Comparison of ENCODE assay signal across 8 cellular contexts in genomic region chr1:77888071-77888428, GRCh38. TPM values are rescaled to one million over a fixed set of nuclear protein-coding genes. Genes with fewer than 3 reads are reported as not detected.
DNase-seq lines count a peak whose midpoint lies in the region; ATAC-seq and TF ChIP-seq lines count a peak whose summit lies in the region.

No MANE protein-coding gene starts in this region.

- peak; percentile 15 for TF ChIP-seq POLR2A in ovary (IDR thresholded peaks at IDR 0.05)

- H3K36me3 ChIP-seq in WERI-Rb-1 (no peaks in the 10 kb centered on the region), ovary (no peaks in the 10 kb centered on the region)

- intact Hi-C loops in activated naive CD4-positive, alpha-beta T cell treated with anti-CD3 and anti-CD28 coated beads for 36 hours (cut with micrococcal nuclease): no loop called here
- intact Hi-C loops in ovary (cut with DNase I): no loop called here

- CTCF ChIA-PET in activated naive CD4-positive, alpha-beta T cell treated with anti-CD3 and anti-CD28 coated beads for 36 hours (lab: Charles Lee): interaction anchor here (0.5 to 1.1 kb wide), 3 partner anchors 61 to 244 kb away, joined by 3 to 5 read pairs (median 4); no protein-coding TSS in a partner anchor

- ATAC-seq in GM18870 (IDR thresholded peaks at IDR 0.05; ENCODE audit: unreplicated experiment): no peak

- H3K36me3 Mint-ChIP-seq in activated naive CD4-positive, alpha-beta T cell treated with anti-CD3 and anti-CD28 coated beads for 36 hours (ENCODE audit: low read depth): peaks cover 5% of the 10 kb centered on the region

- H3K9me3 ChIP-seq in WERI-Rb-1 (ENCODE audit: severe bottlenecking) (no peaks in the 10 kb centered on the region), ovary (no peaks in the 10 kb centered on the region)

- TF ChIP-seq CTCF in WERI-Rb-1 (IDR thresholded peaks at IDR 0.05; ENCODE audit: low read depth, low read length) (no peak), ovary (IDR thresholded peaks at IDR 0.05) (no peak)

- WGBS in ovary, 3 donors: 3 to 9% (median 4%) methylated on average over 11 of the region's 11 CpGs

- H3K4me1 Mint-ChIP-seq in activated naive CD4-positive, alpha-beta T cell treated with anti-CD3 and anti-CD28 coated beads for 36 hours (ENCODE audit: low read depth): peaks cover 7% of the 10 kb centered on the region

- H3K4me3 Mint-ChIP-seq in activated naive CD4-positive, alpha-beta T cell treated with anti-CD3 and anti-CD28 coated beads for 36 hours: peak overlapping the region; percentile 66

- no peaks in the 10 kb centered on the region for H3K9me3 Mint-ChIP-seq in activated naive CD4-positive, alpha-beta T cell treated with anti-CD3 and anti-CD28 coated beads for 36 hours

- no peak for TF ChIP-seq EP300 in ovary (IDR thresholded peaks at IDR 0.05)

- H3K27me3 Mint-ChIP-seq in activated naive CD4-positive, alpha-beta T cell treated with anti-CD3 and anti-CD28 coated beads for 36 hours (ENCODE audit: low read depth): peaks cover 18% of the 10 kb centered on the region

- H3K4me3 ChIP-seq in WERI-Rb-1 (ENCODE audit: low read depth, low read length) (peak overlapping the region; percentile 50), ovary (peak overlapping the region; percentile 88)

- H3K27ac ChIP-seq in WERI-Rb-1 (no peak overlapping the region), ovary (peak overlapping the region; percentile 68 to 93)

- H3K27me3 ChIP-seq in WERI-Rb-1 (ENCODE audit: insufficient read depth, low read depth, severe bottlenecking) (no peaks in the 10 kb centered on the region), ovary (no peaks in the 10 kb centered on the region)

- peak; percentile 7 for DNase-seq in activated naive CD4-positive, alpha-beta T cell treated with anti-CD3 and anti-CD28 coated beads for 36 hours
- no peak for DNase-seq in activated naive CD4-positive, alpha-beta T cell treated with anti-CD3 and anti-CD28 coated beads, Interleukin-2, amount 50 U/mL, for 16 hours
- DNase-seq in WERI-Rb-1 (no peak), glomerular visceral epithelial cell (ENCODE audit: extremely low spot score) (peak; percentile 59), ovary (no peak), SIG-M5 (lab: John Stamatoyannopoulos, UW) (no peak), DMS 273 treated with DMSO at 0.1 percent for 48 hours (lab: John Stamatoyannopoulos, UW) (no peak)

- H3K27ac Mint-ChIP-seq in activated naive CD4-positive, alpha-beta T cell treated with anti-CD3 and anti-CD28 coated beads for 36 hours: no peak overlapping the region

- no peaks in the 10 kb centered on the region for H3K4me1 ChIP-seq in ovary (ENCODE audit: insufficient read depth)

RNA-seq across cellular contexts. Expression of gene NEXN, which starts 0.4 kb away (rescaled TPM):
- total RNA-seq in activated naive CD4-positive, alpha-beta T cell treated with anti-CD3 and anti-CD28 coated beads for 36 hours: 1 to 10 TPM; 1.7 to 1.9 TPM
- total RNA-seq in ovary: 10 to 100 TPM in 3 of 7 donors, 1 to 10 TPM in 4; 2.4 to 21.5 (median 8.7) TPM
- 10 to 100 TPM; 13.3 to 66.2 TPM for polyA plus RNA-seq in ovary

Comparison
In these comparisons a context has a peak if more than half of its experiments do, and no peak if none do; other contexts are left out.
1. DNase-seq: peak in activated naive CD4-positive, alpha-beta T cell treated with anti-CD3 and anti-CD28 coated beads for 36 hours (single experiment) and glomerular visceral epithelial cell (single experiment); none in activated naive CD4-positive, alpha-beta T cell treated with anti-CD3 and anti-CD28 coated beads, Interleukin-2, amount 50 U/mL, for 16 hours (single experiment), WERI-Rb-1 (single experiment), ovary (0 of 5), SIG-M5 (single experiment) and DMS 273 treated with DMSO at 0.1 percent for 48 hours (single experiment).